Comparison of ENCODE assay signal across 1 cellular context in the genomic region with DNA sequence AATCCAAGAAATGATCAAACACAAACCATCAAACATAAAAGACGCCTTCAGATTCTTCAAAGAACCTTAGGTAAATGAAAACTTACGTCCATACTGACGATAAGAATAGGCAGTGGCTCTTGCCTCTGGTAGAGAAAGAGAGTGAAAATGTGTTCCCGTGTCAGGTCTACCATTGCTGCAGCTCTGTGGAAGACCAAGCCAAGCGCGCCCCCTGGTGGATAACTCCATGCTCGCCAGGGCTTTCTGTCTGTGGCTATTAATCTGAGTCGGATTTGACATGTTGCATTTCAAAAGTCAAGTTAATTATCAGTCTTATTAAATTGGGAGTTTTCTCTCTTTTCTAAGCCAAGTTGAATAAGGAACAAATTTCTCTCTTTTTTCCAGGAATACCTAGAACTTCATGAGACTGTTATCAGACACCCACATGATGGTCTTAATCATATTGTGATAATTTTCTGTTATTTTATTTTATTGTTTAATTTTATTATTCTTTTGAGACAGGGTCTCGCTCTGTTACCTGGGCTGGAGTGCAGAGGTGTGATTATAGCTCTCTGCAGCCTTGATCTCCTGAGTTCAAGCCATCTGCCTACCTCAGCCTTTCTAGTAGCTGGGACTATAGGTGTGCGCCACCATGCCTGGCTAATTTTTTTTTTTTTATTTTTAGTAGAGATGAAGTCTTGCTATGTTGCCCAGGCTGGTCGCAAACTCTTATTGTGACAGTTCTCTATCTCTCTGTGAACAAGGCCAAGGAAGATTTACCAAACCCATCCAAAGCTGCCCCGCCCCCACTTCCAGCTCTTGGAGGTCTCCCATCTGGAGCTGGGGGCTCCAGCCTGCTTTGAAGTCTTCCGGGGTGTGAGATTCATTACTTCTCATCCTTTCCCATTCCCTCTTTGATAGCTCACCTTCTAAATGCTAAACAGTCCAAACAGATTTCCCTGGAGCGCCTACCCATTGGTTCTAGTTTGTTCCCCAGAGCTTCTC.
A peak's percentile ranks its signal among the peaks of the same experiment; 100 is the strongest.
TF ChIP-seq lines count a peak whose summit lies in the region.

No MANE protein-coding gene starts in this region.

TF ChIP-seq in K562, 482 proteins besides CTCF, POLR2A, EP300 and RAD21 (continued from another document and continues in another):
- TF ChIP-seq, protein P1, sequence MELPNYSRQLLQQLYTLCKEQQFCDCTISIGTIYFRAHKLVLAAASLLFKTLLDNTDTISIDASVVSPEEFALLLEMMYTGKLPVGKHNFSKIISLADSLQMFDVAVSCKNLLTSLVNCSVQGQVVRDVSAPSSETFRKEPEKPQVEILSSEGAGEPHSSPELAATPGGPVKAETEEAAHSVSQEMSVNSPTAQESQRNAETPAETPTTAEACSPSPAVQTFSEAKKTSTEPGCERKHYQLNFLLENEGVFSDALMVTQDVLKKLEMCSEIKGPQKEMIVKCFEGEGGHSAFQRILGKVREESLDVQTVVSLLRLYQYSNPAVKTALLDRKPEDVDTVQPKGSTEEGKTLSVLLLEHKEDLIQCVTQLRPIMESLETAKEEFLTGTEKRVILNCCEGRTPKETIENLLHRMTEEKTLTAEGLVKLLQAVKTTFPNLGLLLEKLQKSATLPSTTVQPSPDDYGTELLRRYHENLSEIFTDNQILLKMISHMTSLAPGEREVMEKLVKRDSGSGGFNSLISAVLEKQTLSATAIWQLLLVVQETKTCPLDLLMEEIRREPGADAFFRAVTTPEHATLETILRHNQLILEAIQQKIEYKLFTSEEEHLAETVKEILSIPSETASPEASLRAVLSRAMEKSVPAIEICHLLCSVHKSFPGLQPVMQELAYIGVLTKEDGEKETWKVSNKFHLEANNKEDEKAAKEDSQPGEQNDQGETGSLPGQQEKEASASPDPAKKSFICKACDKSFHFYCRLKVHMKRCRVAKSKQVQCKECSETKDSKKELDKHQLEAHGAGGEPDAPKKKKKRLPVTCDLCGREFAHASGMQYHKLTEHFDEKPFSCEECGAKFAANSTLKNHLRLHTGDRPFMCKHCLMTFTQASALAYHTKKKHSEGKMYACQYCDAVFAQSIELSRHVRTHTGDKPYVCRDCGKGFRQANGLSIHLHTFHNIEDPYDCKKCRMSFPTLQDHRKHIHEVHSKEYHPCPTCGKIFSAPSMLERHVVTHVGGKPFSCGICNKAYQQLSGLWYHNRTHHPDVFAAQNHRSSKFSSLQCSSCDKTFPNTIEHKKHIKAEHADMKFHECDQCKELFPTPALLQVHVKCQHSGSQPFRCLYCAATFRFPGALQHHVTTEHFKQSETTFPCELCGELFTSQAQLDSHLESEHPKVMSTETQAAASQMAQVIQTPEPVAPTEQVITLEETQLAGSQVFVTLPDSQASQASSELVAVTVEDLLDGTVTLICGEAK (IDR thresholded peaks at IDR 0.05): no peak
- TF ChIP-seq, protein P1 (CRISPR knock-in tag; IDR thresholded peaks at IDR 0.05): no peak
- no peak for TF ChIP-seq ZEB2 (IDR thresholded peaks at IDR 0.05)
- TF ChIP-seq ZZZ3 (IDR thresholded peaks at IDR 0.05): no peak
- peak in 1 of 3 experiments; percentile 78 for TF ChIP-seq YY1 (IDR thresholded peaks at IDR 0.05; ENCODE audit: borderline replicate concordance in 1 of 3, control insufficient read depth in 1 of 3, extremely low read depth in 1 of 3, insufficient read depth in 3 of 3, insufficient read length in 1 of 3, insufficient replicate concordance in 2 of 3, low read depth in 1 of 3, low read length in 2 of 3)
- no peak for TF ChIP-seq RBM25 (IDR thresholded peaks at IDR 0.05; ENCODE audit: low read depth, low read length, severe bottlenecking)
- no peak for TF ChIP-seq MAFK (IDR thresholded peaks at IDR 0.05; ENCODE audit: low read length)
- no peak for TF ChIP-seq HNRNPL (IDR thresholded peaks at IDR 0.05; ENCODE audit: low read depth, low read length)
- TF ChIP-seq BDP1 (IDR thresholded peaks at IDR 0.05; ENCODE audit: insufficient read depth, insufficient read length): no peak
- no peak for TF ChIP-seq MEF2D (tag; conservative IDR thresholded peaks at IDR 0.05; ENCODE audit: low read depth)
- TF ChIP-seq FOXA3 (CRISPR knock-in tag; conservative IDR thresholded peaks at IDR 0.05 in 1 of 2, IDR thresholded peaks at IDR 0.05 in 1 of 2): no peak
- 0 out of 2 replicates have a peak, but pooled peaks have one; percentile 31 for TF ChIP-seq ATF7 (IDR thresholded peaks at IDR 0.05)
- TF ChIP-seq MCM7 (IDR thresholded peaks at IDR 0.05): no peak
- TF ChIP-seq, protein P2, sequence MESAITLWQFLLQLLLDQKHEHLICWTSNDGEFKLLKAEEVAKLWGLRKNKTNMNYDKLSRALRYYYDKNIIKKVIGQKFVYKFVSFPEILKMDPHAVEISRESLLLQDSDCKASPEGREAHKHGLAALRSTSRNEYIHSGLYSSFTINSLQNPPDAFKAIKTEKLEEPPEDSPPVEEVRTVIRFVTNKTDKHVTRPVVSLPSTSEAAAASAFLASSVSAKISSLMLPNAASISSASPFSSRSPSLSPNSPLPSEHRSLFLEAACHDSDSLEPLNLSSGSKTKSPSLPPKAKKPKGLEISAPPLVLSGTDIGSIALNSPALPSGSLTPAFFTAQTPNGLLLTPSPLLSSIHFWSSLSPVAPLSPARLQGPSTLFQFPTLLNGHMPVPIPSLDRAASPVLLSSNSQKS (CRISPR knock-in tag; IDR thresholded peaks at IDR 0.05): no peak
- no peak for TF ChIP-seq NFRKB (IDR thresholded peaks at IDR 0.05; ENCODE audit: low read depth)
- TF ChIP-seq, protein P3, sequence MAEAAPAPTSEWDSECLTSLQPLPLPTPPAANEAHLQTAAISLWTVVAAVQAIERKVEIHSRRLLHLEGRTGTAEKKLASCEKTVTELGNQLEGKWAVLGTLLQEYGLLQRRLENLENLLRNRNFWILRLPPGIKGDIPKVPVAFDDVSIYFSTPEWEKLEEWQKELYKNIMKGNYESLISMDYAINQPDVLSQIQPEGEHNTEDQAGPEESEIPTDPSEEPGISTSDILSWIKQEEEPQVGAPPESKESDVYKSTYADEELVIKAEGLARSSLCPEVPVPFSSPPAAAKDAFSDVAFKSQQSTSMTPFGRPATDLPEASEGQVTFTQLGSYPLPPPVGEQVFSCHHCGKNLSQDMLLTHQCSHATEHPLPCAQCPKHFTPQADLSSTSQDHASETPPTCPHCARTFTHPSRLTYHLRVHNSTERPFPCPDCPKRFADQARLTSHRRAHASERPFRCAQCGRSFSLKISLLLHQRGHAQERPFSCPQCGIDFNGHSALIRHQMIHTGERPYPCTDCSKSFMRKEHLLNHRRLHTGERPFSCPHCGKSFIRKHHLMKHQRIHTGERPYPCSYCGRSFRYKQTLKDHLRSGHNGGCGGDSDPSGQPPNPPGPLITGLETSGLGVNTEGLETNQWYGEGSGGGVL (CRISPR knock-in tag; IDR thresholded peaks at IDR 0.05): no peak
- no peak for TF ChIP-seq TCFL5 (CRISPR knock-in tag; conservative IDR thresholded peaks at IDR 0.05)
- no peak for TF ChIP-seq HCFC1 (IDR thresholded peaks at IDR 0.05; ENCODE audit: low read depth, low read length)
- TF ChIP-seq CAMTA2 (CRISPR knock-in tag; conservative IDR thresholded peaks at IDR 0.05): no peak
- no peak for TF ChIP-seq NFYB (IDR thresholded peaks at IDR 0.05; ENCODE audit: extremely low read depth, insufficient read length)
- no peak for TF ChIP-seq GABPA (tag; conservative IDR thresholded peaks at IDR 0.05; ENCODE audit: low read depth)
- TF ChIP-seq GTF2E2 (tag; IDR thresholded peaks at IDR 0.05): no peak
- TF ChIP-seq TBL1XR1 (IDR thresholded peaks at IDR 0.05; ENCODE audit: low read length in 2 of 2): no peak; a peak in 1 of 4 replicates
- no peak for TF ChIP-seq ESRRA (IDR thresholded peaks at IDR 0.05; ENCODE audit: borderline replicate concordance, low read depth)
- no peak for TF ChIP-seq RBM17 (IDR thresholded peaks at IDR 0.05; ENCODE audit: borderline replicate concordance, low read depth, low read length)
- TF ChIP-seq HMG20A (CRISPR knock-in tag; conservative IDR thresholded peaks at IDR 0.05): no peak
- TF ChIP-seq PHF8 (IDR thresholded peaks at IDR 0.05; ENCODE audit: borderline replicate concordance, low read length): no peak
- TF ChIP-seq, protein P4, sequence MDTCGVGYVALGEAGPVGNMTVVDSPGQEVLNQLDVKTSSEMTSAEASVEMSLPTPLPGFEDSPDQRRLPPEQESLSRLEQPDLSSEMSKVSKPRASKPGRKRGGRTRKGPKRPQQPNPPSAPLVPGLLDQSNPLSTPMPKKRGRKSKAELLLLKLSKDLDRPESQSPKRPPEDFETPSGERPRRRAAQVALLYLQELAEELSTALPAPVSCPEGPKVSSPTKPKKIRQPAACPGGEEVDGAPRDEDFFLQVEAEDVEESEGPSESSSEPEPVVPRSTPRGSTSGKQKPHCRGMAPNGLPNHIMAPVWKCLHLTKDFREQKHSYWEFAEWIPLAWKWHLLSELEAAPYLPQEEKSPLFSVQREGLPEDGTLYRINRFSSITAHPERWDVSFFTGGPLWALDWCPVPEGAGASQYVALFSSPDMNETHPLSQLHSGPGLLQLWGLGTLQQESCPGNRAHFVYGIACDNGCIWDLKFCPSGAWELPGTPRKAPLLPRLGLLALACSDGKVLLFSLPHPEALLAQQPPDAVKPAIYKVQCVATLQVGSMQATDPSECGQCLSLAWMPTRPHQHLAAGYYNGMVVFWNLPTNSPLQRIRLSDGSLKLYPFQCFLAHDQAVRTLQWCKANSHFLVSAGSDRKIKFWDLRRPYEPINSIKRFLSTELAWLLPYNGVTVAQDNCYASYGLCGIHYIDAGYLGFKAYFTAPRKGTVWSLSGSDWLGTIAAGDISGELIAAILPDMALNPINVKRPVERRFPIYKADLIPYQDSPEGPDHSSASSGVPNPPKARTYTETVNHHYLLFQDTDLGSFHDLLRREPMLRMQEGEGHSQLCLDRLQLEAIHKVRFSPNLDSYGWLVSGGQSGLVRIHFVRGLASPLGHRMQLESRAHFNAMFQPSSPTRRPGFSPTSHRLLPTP (IDR thresholded peaks at IDR 0.05; ENCODE audit: borderline replicate concordance, extremely low read depth, insufficient read length): no peak
- TF ChIP-seq ZNF253 (CRISPR knock-in tag; conservative IDR thresholded peaks at IDR 0.05): no peak
- TF ChIP-seq KDM2B (CRISPR knock-in tag; IDR thresholded peaks at IDR 0.05): no peak
- TF ChIP-seq, protein P5, sequence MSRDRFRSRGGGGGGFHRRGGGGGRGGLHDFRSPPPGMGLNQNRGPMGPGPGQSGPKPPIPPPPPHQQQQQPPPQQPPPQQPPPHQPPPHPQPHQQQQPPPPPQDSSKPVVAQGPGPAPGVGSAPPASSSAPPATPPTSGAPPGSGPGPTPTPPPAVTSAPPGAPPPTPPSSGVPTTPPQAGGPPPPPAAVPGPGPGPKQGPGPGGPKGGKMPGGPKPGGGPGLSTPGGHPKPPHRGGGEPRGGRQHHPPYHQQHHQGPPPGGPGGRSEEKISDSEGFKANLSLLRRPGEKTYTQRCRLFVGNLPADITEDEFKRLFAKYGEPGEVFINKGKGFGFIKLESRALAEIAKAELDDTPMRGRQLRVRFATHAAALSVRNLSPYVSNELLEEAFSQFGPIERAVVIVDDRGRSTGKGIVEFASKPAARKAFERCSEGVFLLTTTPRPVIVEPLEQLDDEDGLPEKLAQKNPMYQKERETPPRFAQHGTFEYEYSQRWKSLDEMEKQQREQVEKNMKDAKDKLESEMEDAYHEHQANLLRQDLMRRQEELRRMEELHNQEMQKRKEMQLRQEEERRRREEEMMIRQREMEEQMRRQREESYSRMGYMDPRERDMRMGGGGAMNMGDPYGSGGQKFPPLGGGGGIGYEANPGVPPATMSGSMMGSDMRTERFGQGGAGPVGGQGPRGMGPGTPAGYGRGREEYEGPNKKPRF (IDR thresholded peaks at IDR 0.05; ENCODE audit: low read depth, low read length): no peak
- TF ChIP-seq TAF1 (IDR thresholded peaks at IDR 0.05; ENCODE audit: control insufficient read depth, extremely low read depth, insufficient read depth, low read length, severe bottlenecking): no peak
- TF ChIP-seq NFE2L1 (tag; IDR thresholded peaks at IDR 0.05; ENCODE audit: borderline replicate concordance, low read depth): no peak
- TF ChIP-seq ZFP36 (IDR thresholded peaks at IDR 0.05; ENCODE audit: low read depth, low read length, partially characterized antibody): peak; percentile 46
- no peak for TF ChIP-seq MYNN (IDR thresholded peaks at IDR 0.05)
- TF ChIP-seq MYNN (CRISPR knock-in tag; IDR thresholded peaks at IDR 0.05): no peak
- TF ChIP-seq, protein P6, sequence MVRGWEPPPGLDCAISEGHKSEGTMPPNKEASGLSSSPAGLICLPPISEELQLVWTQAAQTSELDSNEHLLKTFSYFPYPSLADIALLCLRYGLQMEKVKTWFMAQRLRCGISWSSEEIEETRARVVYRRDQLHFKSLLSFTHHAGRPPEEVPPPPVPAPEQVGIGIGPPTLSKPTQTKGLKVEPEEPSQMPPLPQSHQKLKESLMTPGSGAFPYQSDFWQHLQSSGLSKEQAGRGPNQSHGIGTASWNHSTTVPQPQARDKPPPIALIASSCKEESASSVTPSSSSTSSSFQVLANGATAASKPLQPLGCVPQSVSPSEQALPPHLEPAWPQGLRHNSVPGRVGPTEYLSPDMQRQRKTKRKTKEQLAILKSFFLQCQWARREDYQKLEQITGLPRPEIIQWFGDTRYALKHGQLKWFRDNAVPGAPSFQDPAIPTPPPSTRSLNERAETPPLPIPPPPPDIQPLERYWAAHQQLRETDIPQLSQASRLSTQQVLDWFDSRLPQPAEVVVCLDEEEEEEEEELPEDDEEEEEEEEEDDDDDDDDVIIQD (CRISPR knock-in tag; IDR thresholded peaks at IDR 0.05): no peak
- TF ChIP-seq BMI1 (IDR thresholded peaks at IDR 0.05; ENCODE audit: low read length): no peak
- TF ChIP-seq ZBTB8A (IDR thresholded peaks at IDR 0.05; ENCODE audit: partially characterized antibody): no peak
- no peak for TF ChIP-seq HSF4 (CRISPR knock-in tag; IDR thresholded peaks at IDR 0.05; ENCODE audit: borderline replicate concordance)
- no peak for TF ChIP-seq THRAP3 (IDR thresholded peaks at IDR 0.05; ENCODE audit: borderline replicate concordance)
- peak; percentile 63; the same call in 1 of the 2 replicates for TF ChIP-seq MYC (IDR thresholded peaks at IDR 0.05; ENCODE audit: low read depth, low read length)
- no peak for TF ChIP-seq MYC (CRISPR knock-in tag; IDR thresholded peaks at IDR 0.05; ENCODE audit: borderline replicate concordance, low read depth)
